In genomic region chr13:110953416-110953815, GRCh38 we compare ENCODE assay signal across 22 cellular contexts.
"Had no signal": no experiment of that assay in that cellular context is flagged by ENCODE, and none has a peak within 500 bp of the region (broad histone marks: within the 10 kb centered on the region; RNA-seq: fewer than 3 reads in every experiment).

No MANE protein-coding gene starts in this region.

- H3K4me3 Mint-ChIP-seq: immature natural killer cell; natural killer cell; stimulated activated effector memory CD8-positive, alpha-beta T cell treated with anti-CD3 and anti-CD28 coated beads, Interleukin-12 subunit alpha, Interleukin-12 subunit beta, amount 100 ng/mL, for 72 hours had no signal

- ATAC-seq: left colon; lower lobe of right lung; natural killer cell; psoas muscle; right cardiac atrium; stimulated activated effector memory CD8-positive, alpha-beta T cell treated with anti-CD3 and anti-CD28 coated beads, Interleukin-12 subunit alpha, Interleukin-12 subunit beta, amount 100 ng/mL, for 72 hours had no signal

- H3K36me3 ChIP-seq: left ventricle myocardium inferior, lower lobe of right lung, neutrophil, sigmoid colon, stomach, thyroid gland, upper lobe of left lung, uterus had no signal

- DNase-seq: dorsolateral prefrontal cortex; effector CD4-positive, alpha-beta T cell; hypothalamus; immature natural killer cell; islet precursor cell; kidney glomerular epithelial cell; left colon; left ventricle myocardium inferior; lower lobe of right lung; natural killer cell; right cardiac atrium; sigmoid colon; stimulated activated CD4-positive, alpha-beta T cell treated with anti-CD3 and anti-CD28 coated beads, Interleukin-2, amount 100 ng/mL, for 24 hours; stimulated activated CD4-positive, alpha-beta T cell treated with anti-CD3 and anti-CD28 coated beads, Interleukin-4, amount 100 ng/mL, for 24 hours; stimulated activated naive CD4-positive, alpha-beta T cell treated with Interleukin-2 at 50 U/mL for 16 hours; stomach; thyroid gland; uterus had no signal

- H3K9me3 Mint-ChIP-seq: immature natural killer cell; natural killer cell; stimulated activated effector memory CD8-positive, alpha-beta T cell treated with anti-CD3 and anti-CD28 coated beads, Interleukin-12 subunit alpha, Interleukin-12 subunit beta, amount 100 ng/mL, for 72 hours had no signal

- H3K27ac ChIP-seq: dorsolateral prefrontal cortex, left ventricle myocardium inferior, lower lobe of right lung, neutrophil, psoas muscle, sigmoid colon, stomach, thyroid gland, upper lobe of left lung had no signal

- H3K4me3 ChIP-seq: dorsolateral prefrontal cortex, left ventricle myocardium inferior, lower lobe of right lung, psoas muscle, sigmoid colon, stomach, thyroid gland, upper lobe of left lung, uterus had no signal

- H3K4me1 ChIP-seq: lower lobe of right lung, psoas muscle, thyroid gland, upper lobe of left lung, uterus had no signal

- H3K4me1 Mint-ChIP-seq: immature natural killer cell, natural killer cell had no signal

- H3K27ac Mint-ChIP-seq: immature natural killer cell; natural killer cell; stimulated activated effector memory CD8-positive, alpha-beta T cell treated with anti-CD3 and anti-CD28 coated beads, Interleukin-12 subunit alpha, Interleukin-12 subunit beta, amount 100 ng/mL, for 72 hours had no signal

- H3K9me3 ChIP-seq: left ventricle myocardium inferior, lower lobe of right lung, neutrophil, psoas muscle, sigmoid colon, stomach, thyroid gland, upper lobe of left lung, uterus had no signal

- H3K27me3 ChIP-seq: neutrophil, sigmoid colon, thyroid gland, upper lobe of left lung, uterus had no signal

- H3K36me3 Mint-ChIP-seq: immature natural killer cell; natural killer cell; stimulated activated effector memory CD8-positive, alpha-beta T cell treated with anti-CD3 and anti-CD28 coated beads, Interleukin-12 subunit alpha, Interleukin-12 subunit beta, amount 100 ng/mL, for 72 hours had no signal
